29 cellular contexts compared by ENCODE assay signal in genomic region chr11:91984033-91984568, GRCh38.
"Had no signal": no experiment of that assay in that cellular context is flagged by ENCODE, and none has a peak within 500 bp of the region (broad histone marks: within the 10 kb centered on the region; RNA-seq: fewer than 3 reads in every experiment).

No MANE protein-coding gene starts in this region.

- H3K4me3 ChIP-seq: cardiac muscle cell, coronary artery, psoas muscle, stomach, thyroid gland, upper lobe of right lung had no signal

- FAIRE-seq: keratinocyte, TTC549 had no signal

- ATAC-seq: effector memory CD8-positive, alpha-beta T cell; left colon; naive thymus-derived CD8-positive, alpha-beta T cell; psoas muscle; stimulated activated naive B cell treated with anti-CD40 and anti-IgM and Interleukin-4, amounts not matched to agents 10 μg/mL and 1 μg/mL and 100 μg/mL, for 72 hours; upper lobe of right lung had no signal

- H3K4me1 ChIP-seq: parathyroid adenoma, psoas muscle, thyroid gland, upper lobe of right lung had no signal

- DNase-seq: activated CD4-positive, alpha-beta T cell treated with anti-CD3 and anti-CD28 coated beads for 4 hours; activated CD4-positive, alpha-beta T cell treated with anti-CD3 and anti-CD28 coated beads, Interleukin-2, amount 50 U/mL, for 4 hours; activated effector memory CD4-positive, alpha-beta T cell treated with Interleukin-2 at 50 U/mL for 16 hours; activated naive CD4-positive, alpha-beta T cell treated with Interleukin-2 at 50 U/mL for 16 hours; activated T-cell treated with anti-CD3 and anti-CD28 coated beads for 4 hours; anterior cingulate cortex; effector memory CD8-positive, alpha-beta T cell; erythroblast; foreskin fibroblast; head of caudate nucleus; hippocampal formation; left colon; midbrain; naive thymus-derived CD8-positive, alpha-beta T cell; occipital lobe; psoas muscle; stimulated activated CD4-positive, alpha-beta T cell treated with anti-CD3 and anti-CD28 coated beads, Interleukin-15, amount 100 ng/mL, for 24 hours; stimulated activated CD4-positive, alpha-beta T cell treated with anti-CD3 and anti-CD28 coated beads, Interleukin-2, amount 100 ng/mL, for 24 hours; stimulated activated naive B cell treated with anti-CD40 and anti-IgM and Interleukin-4, amounts not matched to agents 10 μg/mL and 1 μg/mL and 100 μg/mL, for 72 hours; stomach; T-helper 9 cell; thyroid gland; upper lobe of right lung had no signal

- H3K27me3 ChIP-seq: cardiac muscle cell, stomach, thyroid gland, upper lobe of right lung had no signal

- H3K27ac ChIP-seq: cardiac muscle cell, coronary artery, parathyroid adenoma, psoas muscle, stomach, thyroid gland, upper lobe of right lung, VCaP had no signal

- H3K36me3 ChIP-seq: cardiac muscle cell, stomach, thyroid gland, upper lobe of right lung had no signal

- H3K9me3 ChIP-seq: psoas muscle, stomach, thyroid gland, upper lobe of right lung had no signal
